Comparison of ENCODE assay signal across 8 cellular contexts in the genomic region with DNA sequence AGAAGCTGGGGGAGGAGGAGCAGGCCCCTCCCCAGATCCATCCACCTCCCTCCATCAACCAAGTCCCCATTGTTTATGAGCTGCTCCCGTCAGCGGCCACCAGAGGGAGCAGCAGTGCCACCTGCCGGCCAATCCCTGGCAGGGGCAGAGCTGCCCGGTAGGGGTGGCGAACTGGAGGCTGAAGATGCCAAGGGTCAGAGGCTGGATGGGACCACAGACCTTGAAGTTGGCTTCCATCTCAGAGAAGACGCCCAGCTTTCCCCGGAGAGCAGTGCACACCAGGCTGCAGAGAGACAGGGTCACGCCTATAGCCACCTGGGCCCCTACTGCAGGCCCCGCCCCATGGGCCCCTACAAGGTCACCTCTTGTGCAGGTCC. TPM values are rescaled to one million over a fixed set of nuclear protein-coding genes. Genes with fewer than 3 reads are reported as not detected.
DNase-seq lines count a peak whose midpoint lies in the region; ATAC-seq and TF ChIP-seq lines count a peak whose summit lies in the region.

No MANE protein-coding gene starts in this region.

- no peaks in the 10 kb centered on the region for H3K36me3 ChIP-seq in SU-DHL-6 (ENCODE audit: low read length)

- H3K27ac ChIP-seq in SU-DHL-6 (ENCODE audit: low read depth, low read length) = no peak overlapping the region

- H4K20me1 ChIP-seq in SU-DHL-6 (ENCODE audit: low read depth, low read length) = no peaks in the 10 kb centered on the region

- no peak overlapping the region for H3K4me3 Mint-ChIP-seq in activated naive CD8-positive, alpha-beta T cell treated with anti-CD3 and anti-CD28 coated beads for 36 hours

- 0 out of 2 replicates have a peak, but pooled peaks cover 6% of the 10 kb centered on the region for H3K79me2 ChIP-seq in SU-DHL-6 (ENCODE audit: insufficient read depth, low read length)

- peak; percentile 15 for TF ChIP-seq POLR2A in NB4 (IDR thresholded peaks at IDR 0.05; ENCODE audit: extremely low read depth, insufficient read length)

- ATAC-seq in HG02759 (IDR thresholded peaks at IDR 0.05; ENCODE audit: unreplicated experiment) = no peak
- no peak for ATAC-seq in GM21825 (IDR thresholded peaks at IDR 0.05; ENCODE audit: unreplicated experiment)

- peak; percentile 100 for TF ChIP-seq CTCF in GM10266 (IDR thresholded peaks at IDR 0.05; ENCODE audit: control insufficient read depth, insufficient read depth, low read depth, missing control alignments)
- peak; percentile 99 for TF ChIP-seq CTCF in NB4 (IDR thresholded peaks at IDR 0.05; ENCODE audit: low read depth, low read length)
- TF ChIP-seq CTCF in SU-DHL-6 (IDR thresholded peaks at IDR 0.05; ENCODE audit: insufficient read depth, low read length, poor library complexity, severe bottlenecking) = peak; percentile 99

- no peaks in the 10 kb centered on the region for H3K9me2 ChIP-seq in SU-DHL-6 (replicated peaks; ENCODE audit: insufficient read depth, low read length)

- H3K4me2 ChIP-seq in SU-DHL-6 (ENCODE audit: low read depth, low read length, poor library complexity, severe bottlenecking) = peak overlapping the region; percentile 9

- no peak overlapping the region for H2AFZ ChIP-seq in SU-DHL-6 (ENCODE audit: low read depth, low read length, severe bottlenecking)

- no peak overlapping the region; the same call in 1 of the 2 replicates for H3K9ac ChIP-seq in SU-DHL-6 (ENCODE audit: low read length)

- intact Hi-C loops in cardiac septum (cut with DNase I) = loop anchor here (2.0 kb wide), 1 partner anchor 104 kb away; no protein-coding TSS in a partner anchor

- H3K4me3 ChIP-seq in NB4 (ENCODE audit: low read depth, low read length) = no peak overlapping the region
- no peak overlapping the region for H3K4me3 ChIP-seq in SU-DHL-6 (ENCODE audit: insufficient read depth, low read length, poor library complexity, severe bottlenecking)

- no peaks in the 10 kb centered on the region for H3K9me3 Mint-ChIP-seq in activated naive CD8-positive, alpha-beta T cell treated with anti-CD3 and anti-CD28 coated beads for 36 hours

- H3K27me3 Mint-ChIP-seq in activated naive CD8-positive, alpha-beta T cell treated with anti-CD3 and anti-CD28 coated beads for 36 hours = no peaks in the 10 kb centered on the region

- H3K36me3 Mint-ChIP-seq in activated naive CD8-positive, alpha-beta T cell treated with anti-CD3 and anti-CD28 coated beads for 36 hours = peaks cover 30% of the 10 kb centered on the region

- H3K27ac Mint-ChIP-seq in activated naive CD8-positive, alpha-beta T cell treated with anti-CD3 and anti-CD28 coated beads for 36 hours = peak overlapping the region; percentile 72

- DNase-seq in GM10266 (ENCODE audit: extremely low spot score) (peak; percentile 85), NB4 (ENCODE audit: low read depth) (peak; percentile 88), cardiac septum (ENCODE audit: low spot score) (peak; percentile 92), renal cortical epithelial cell (ENCODE audit: low read depth) (peak; percentile 50)
- peak; percentile 84 for DNase-seq in activated naive CD8-positive, alpha-beta T cell treated with anti-CD3 and anti-CD28 coated beads for 36 hours

- H3K9me3 ChIP-seq in SU-DHL-6 (ENCODE audit: insufficient read depth, low read length) = no peaks in the 10 kb centered on the region

- peaks cover 62% of the 10 kb centered on the region for H3K4me1 Mint-ChIP-seq in activated naive CD8-positive, alpha-beta T cell treated with anti-CD3 and anti-CD28 coated beads for 36 hours

- peaks cover 19% of the 10 kb centered on the region for H3F3A ChIP-seq in SU-DHL-6 (ENCODE audit: insufficient read depth)

- H3K27me3 ChIP-seq in SU-DHL-6 (ENCODE audit: low read length) = no peaks in the 10 kb centered on the region

RNA-seq across cellular contexts. Expression of a gene that starts 3.6 kb away (rescaled TPM):
- 100 to 1,000 TPM; 113 to 114 TPM for total RNA-seq in activated naive CD8-positive, alpha-beta T cell treated with anti-CD3 and anti-CD28 coated beads for 36 hours
- total RNA-seq in cardiac septum = 62.6 TPM
- total RNA-seq in renal cortical epithelial cell = 96.8 and 192 TPM in 2 replicates

RNA-seq across cellular contexts. Expression of a gene that starts 5.1 kb away (rescaled TPM):
- total RNA-seq in activated naive CD8-positive, alpha-beta T cell treated with anti-CD3 and anti-CD28 coated beads for 36 hours = 10 to 100 TPM; 39.3 to 41.5 TPM
- 0.83 TPM for total RNA-seq in cardiac septum
- total RNA-seq in renal cortical epithelial cell = 0.35 TPM in 1 of 2 replicates, not detected in the other

RNA-seq across cellular contexts. Expression of a gene that starts 5.8 kb away (rescaled TPM):
- total RNA-seq in activated naive CD8-positive, alpha-beta T cell treated with anti-CD3 and anti-CD28 coated beads for 36 hours = 10 to 100 TPM; 78.5 to 81.3 TPM
- total RNA-seq in cardiac septum = 66.2 TPM
- total RNA-seq in renal cortical epithelial cell = 10.0 and 13.5 TPM in 2 replicates

RNA-seq across cellular contexts. Expression of a gene that starts 12.1 kb away (rescaled TPM):
- 1 to 10 TPM; 8.5 to 8.9 TPM for total RNA-seq in activated naive CD8-positive, alpha-beta T cell treated with anti-CD3 and anti-CD28 coated beads for 36 hours
- total RNA-seq in cardiac septum = 118 TPM
- total RNA-seq in renal cortical epithelial cell = 18.9 and 35.0 TPM in 2 replicates

RNA-seq across cellular contexts. Expression of a gene that starts 15.5 kb away (rescaled TPM):
- total RNA-seq in activated naive CD8-positive, alpha-beta T cell treated with anti-CD3 and anti-CD28 coated beads for 36 hours = 10 to 100 TPM; 15.8 to 16.0 TPM
- 2.0 TPM for total RNA-seq in cardiac septum
- total RNA-seq in renal cortical epithelial cell = 4.2 and 9.7 TPM in 2 replicates

Comparison
In these comparisons a context has a peak if more than half of its experiments do, and no peak if none do; other contexts are left out.
1. RNA of a gene that starts 5.1 kb away (total RNA-seq): 39.3 to 41.5 TPM in activated naive CD8-positive, alpha-beta T cell treated with anti-CD3 and anti-CD28 coated beads for 36 hours; 0.83 TPM in cardiac septum (single experiment) and 0.35 TPM in renal cortical epithelial cell; every median in the first group is over 10 times any median in the second.
2. Peak in every context shown above with its lines, with median percentiles within 50 percentile points of each other: DNase-seq and CTCF ChIP-seq.